9 cellular contexts compared by ENCODE assay signal in the genomic region with DNA sequence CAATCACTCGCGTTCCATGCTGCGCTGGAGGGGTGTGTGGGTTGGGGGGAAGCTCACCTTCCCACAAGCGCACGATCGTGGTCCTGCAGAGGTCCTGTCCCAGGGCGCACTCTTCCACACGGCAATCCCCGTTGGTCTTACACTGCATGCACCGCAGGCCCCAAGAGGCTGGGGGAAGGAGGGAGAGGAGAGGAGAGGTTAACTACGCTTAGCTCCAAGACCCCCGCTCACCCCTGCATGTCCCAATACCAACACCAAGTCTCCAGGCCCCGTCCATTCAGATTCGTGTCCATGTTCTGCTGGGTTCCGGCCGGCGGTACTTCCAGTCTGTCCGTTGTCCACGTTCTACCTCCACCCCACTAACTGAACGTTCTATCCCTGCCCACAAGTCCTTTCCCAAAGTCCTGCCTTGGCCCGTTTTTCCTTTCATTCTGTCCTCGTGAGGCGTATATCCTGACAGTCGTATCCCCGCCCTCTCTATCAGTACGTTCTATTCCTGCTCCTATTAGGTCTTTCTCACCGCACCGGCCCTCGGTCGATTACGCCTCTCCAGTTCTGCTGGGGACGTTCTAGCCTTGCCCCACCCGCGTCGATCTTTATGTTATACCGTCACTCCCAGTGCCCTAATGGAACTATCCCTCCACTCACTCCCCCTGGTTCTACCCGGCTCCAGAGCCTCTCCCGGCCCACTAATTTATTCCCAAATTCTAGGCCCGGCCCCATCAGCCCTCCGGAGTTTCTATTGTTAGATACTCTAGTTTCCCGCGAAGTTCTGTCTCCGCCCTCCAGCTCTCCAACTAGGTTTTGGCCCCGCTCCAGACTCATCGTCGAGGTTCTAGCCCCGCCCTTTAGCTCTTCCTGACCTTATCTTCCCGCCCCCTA. TPM values are rescaled to one million over a fixed set of nuclear protein-coding genes. Genes with fewer than 3 reads are reported as not detected.
DNase-seq lines count a peak whose midpoint lies in the region; ATAC-seq, FAIRE-seq and TF ChIP-seq lines count a peak whose summit lies in the region.
"Had no signal": no experiment of that assay in that cellular context is flagged by ENCODE, and none has a peak within 500 bp of the region (broad histone marks: within the 10 kb centered on the region; RNA-seq: fewer than 3 reads in every experiment).

No MANE protein-coding gene starts in this region.

- peak overlapping the region; percentile 85 for H3K4me3 Mint-ChIP-seq in activated CD8-positive, alpha-beta T cell treated with anti-CD3 and anti-CD28 coated beads for 36 hours

- ATAC-seq in activated CD8-positive, alpha-beta T cell treated with anti-CD3 and anti-CD28 coated beads for 36 hours = no peak
- no peak for ATAC-seq in heart right ventricle

- peaks cover 2% of the 10 kb centered on the region for H3K9me3 Mint-ChIP-seq in activated CD8-positive, alpha-beta T cell treated with anti-CD3 and anti-CD28 coated beads for 36 hours

- peaks cover 28% of the 10 kb centered on the region for H3K36me3 Mint-ChIP-seq in activated CD8-positive, alpha-beta T cell treated with anti-CD3 and anti-CD28 coated beads for 36 hours (ENCODE audit: low read depth)

- no peak for TF ChIP-seq CTCF in activated CD8-positive, alpha-beta T cell treated with anti-CD3 and anti-CD28 coated beads for 36 hours (IDR thresholded peaks at IDR 0.05)
- no peak for TF ChIP-seq CTCF in heart right ventricle (IDR thresholded peaks at IDR 0.05)

- H3K4me3 ChIP-seq in heart right ventricle (peak overlapping the region in 9 of 10 donors; percentile 10 to 78 (median 65)), rectal smooth muscle tissue (ENCODE audit: low read length) (peak overlapping the region; percentile 46)

- H3K9ac ChIP-seq in rectal smooth muscle tissue (ENCODE audit: low read length) = no peak overlapping the region

- H3K36me3 ChIP-seq in heart right ventricle (peaks cover 0 to 50% (median 0%) of the 10 kb centered on the region in 9 donors), rectal smooth muscle tissue (ENCODE audit: control insufficient read depth, insufficient read depth, low read length) (peaks cover 5% of the 10 kb centered on the region)

- H3K27ac Mint-ChIP-seq in activated CD8-positive, alpha-beta T cell treated with anti-CD3 and anti-CD28 coated beads for 36 hours = peak overlapping the region; percentile 71

- H3K4me1 ChIP-seq in heart right ventricle = peaks cover 0 to 83% (median 33%) of the 10 kb centered on the region in 9 donors
- H3K4me1 ChIP-seq in rectal smooth muscle tissue (ENCODE audit: control insufficient read depth, insufficient read depth, low read length) = no peaks in the 10 kb centered on the region

- no peaks in the 10 kb centered on the region for H3K27me3 Mint-ChIP-seq in activated CD8-positive, alpha-beta T cell treated with anti-CD3 and anti-CD28 coated beads for 36 hours

- WGBS in heart right ventricle, 2 donors = 16 to 25% methylated on average over 48 of the region's 48 CpGs

- H3K9me3 ChIP-seq in heart right ventricle = no peaks in the 10 kb centered on the region

- CTCF ChIA-PET in activated CD8-positive, alpha-beta T cell treated with anti-CD3 and anti-CD28 coated beads for 36 hours (lab: Charles Lee) = interaction anchor here (0.6 to 2.7 kb wide), 35 partner anchors 9 to 210 kb away, joined by 3 to 24 read pairs (median 4); partner anchors contain the start of genes IRGQ, KCNN4, SMG9 and ZNF576

- no peaks in the 10 kb centered on the region for H3K27me3 ChIP-seq in heart right ventricle
- H3K27me3 ChIP-seq in rectal smooth muscle tissue (ENCODE audit: control insufficient read depth, insufficient read depth, low read length) = no peaks in the 10 kb centered on the region

- POLR2A ChIA-PET in activated CD8-positive, alpha-beta T cell treated with anti-CD3 and anti-CD28 coated beads for 36 hours (lab: Charles Lee) = interaction anchor here (0.9 to 1.3 kb wide), 2 partner anchors 97 to 151 kb away, joined by 3 to 4 read pairs; no protein-coding TSS in a partner anchor

- peak overlapping the region in 8 of 10 donors; percentile 22 to 99 (median 68) for H3K27ac ChIP-seq in heart right ventricle
- H3K27ac ChIP-seq in rectal smooth muscle tissue (ENCODE audit: low read depth, low read length) = peak overlapping the region; percentile 11

- intact Hi-C loops in activated CD8-positive, alpha-beta T cell treated with anti-CD3 and anti-CD28 coated beads for 36 hours (cut with micrococcal nuclease) = no loop called here
- intact Hi-C loops in heart right ventricle (cut with DNase I) = loop anchor here in 3 of 10 donors (1.0 to 10.0 kb wide), 5 partner anchors 33 to 133 kb away; partner anchors contain the start of gene ZNF575 (in 1 of the 3)

- no peak for FAIRE-seq in HTR-8/SVneo (lab: Jason Lieb, UNC)

- DNase-seq in activated T-cell treated with anti-CD3 and anti-CD28 coated beads for 1 hour (ENCODE audit: low read depth) = peak; percentile 87
- DNase-seq in activated T-cell treated with anti-CD3 and anti-CD28 coated beads, Interleukin-2, amount 50 U/mL, for 1 hour = no peak
- DNase-seq in activated CD8-positive, alpha-beta T cell treated with anti-CD3 and anti-CD28 coated beads for 36 hours = no peak
- peak in 1 of 2 donors; percentile 17 for DNase-seq in heart right ventricle
- no peak for DNase-seq in KG1 (lab: John Stamatoyannopoulos, UW)
- DNase-seq in HTR-8/SVneo (ENCODE audit: insufficient read length, low spot score) = no peak
- DNase-seq in NCI-H345 treated with DMSO at 0.1 percent for 48 hours (lab: John Stamatoyannopoulos, UW; ENCODE audit: unreplicated experiment) = no peak

- H3K4me1 Mint-ChIP-seq in activated CD8-positive, alpha-beta T cell treated with anti-CD3 and anti-CD28 coated beads for 36 hours (ENCODE audit: low read depth) = peaks cover 38% of the 10 kb centered on the region

RNA-seq across cellular contexts. Expression of gene PLAUR, which starts 2.2 kb away (rescaled TPM):
- 10 to 100 TPM; 11.1 to 13.3 TPM for total RNA-seq in activated CD8-positive, alpha-beta T cell treated with anti-CD3 and anti-CD28 coated beads for 36 hours
- total RNA-seq in heart right ventricle = 10 to 100 TPM in 4 of 10 donors, 1 to 10 TPM in 6; 2.1 to 28.6 (median 7.4) TPM
- polyA plus RNA-seq in heart right ventricle = 10 to 100 TPM in 1 of 2 donors, 1 to 10 TPM in 1; 3.7 to 17.1 TPM

RNA-seq across cellular contexts. Expression of gene CADM4, which starts 28.1 kb away (rescaled TPM):
- under 1 TPM; 0.22 to 0.38 TPM for total RNA-seq in activated CD8-positive, alpha-beta T cell treated with anti-CD3 and anti-CD28 coated beads for 36 hours
- 10 to 100 TPM in 1 of 10 donors, 1 to 10 TPM in 9; 3.0 to 12.3 (median 8.4) TPM for total RNA-seq in heart right ventricle
- polyA plus RNA-seq in heart right ventricle = 1 to 10 TPM; 7.5 to 8.1 TPM

RNA-seq across cellular contexts. Expression of gene IRGC, which starts 48.1 kb away (rescaled TPM):
- total RNA-seq in activated CD8-positive, alpha-beta T cell treated with anti-CD3 and anti-CD28 coated beads for 36 hours = not detected
- total RNA-seq in heart right ventricle = not detected
- polyA plus RNA-seq in heart right ventricle = not detected
- total RNA-seq: aorta had no signal
- polyA plus RNA-seq: aorta had no signal

RNA-seq across cellular contexts. Expression of gene ZNF428, which starts 48.3 kb away (rescaled TPM):
- total RNA-seq in activated CD8-positive, alpha-beta T cell treated with anti-CD3 and anti-CD28 coated beads for 36 hours = 10 to 100 TPM; 12.3 to 13.4 TPM
- 10 to 100 TPM; 28.1 to 37.6 (median 32.9) TPM for total RNA-seq in heart right ventricle
- 10 to 100 TPM; 43.2 to 94.9 TPM for polyA plus RNA-seq in heart right ventricle

RNA-seq across cellular contexts. Expression of gene SRRM5, which starts 55.9 kb away (rescaled TPM):
- total RNA-seq in activated CD8-positive, alpha-beta T cell treated with anti-CD3 and anti-CD28 coated beads for 36 hours = under 1 TPM; 0.41 to 0.54 TPM
- total RNA-seq in heart right ventricle = under 1 TPM in 8 of 10 donors, not detected in 2; 0.11 to 0.32 (median 0.22) TPM
- polyA plus RNA-seq in heart right ventricle = 1 to 10 TPM in 1 of 2 donors, under 1 TPM in 1; 0.26 to 1.6 TPM
